Comparison of ENCODE assay signal across 9 cellular contexts in the genomic region with DNA sequence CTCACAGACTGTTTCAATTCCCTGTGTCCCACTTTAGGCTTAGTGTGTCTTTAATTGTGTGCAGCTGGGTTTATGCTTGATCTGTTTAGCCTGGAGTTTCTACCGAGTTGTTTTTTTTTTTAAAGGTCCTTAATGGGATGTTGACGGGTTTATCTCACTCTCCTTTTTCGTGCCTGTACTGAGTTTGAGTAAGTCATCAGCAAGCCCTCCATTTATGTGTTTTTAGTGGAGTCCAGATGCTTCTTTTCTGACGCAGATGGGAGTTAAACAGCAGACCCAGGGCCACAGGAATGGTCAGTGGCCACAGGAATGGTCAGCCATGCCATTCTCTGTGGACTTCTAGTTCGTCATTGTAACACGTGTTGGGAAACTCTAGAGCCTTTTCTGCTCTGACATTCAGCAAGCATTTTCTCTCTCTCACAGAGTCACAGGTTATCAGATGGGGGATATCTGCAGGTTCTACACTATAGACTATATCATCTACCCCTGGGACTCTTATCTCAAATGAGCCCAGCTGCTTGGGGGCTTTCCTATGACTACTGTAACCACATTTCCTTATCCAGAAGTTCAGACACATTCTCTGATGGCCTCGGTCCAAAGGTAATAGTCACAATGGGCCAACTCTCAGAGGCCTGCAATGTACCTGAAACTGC.
A peak's percentile ranks its signal among the peaks of the same experiment; 100 is the strongest.
DNase-seq lines count a peak whose midpoint lies in the region; ATAC-seq, FAIRE-seq and TF ChIP-seq lines count a peak whose summit lies in the region.
"Had no signal": no experiment of that assay in that cellular context is flagged by ENCODE, and none has a peak within 500 bp of the region (broad histone marks: within the 10 kb centered on the region; RNA-seq: fewer than 3 reads in every experiment).

No MANE protein-coding gene starts in this region.

- H3K9me3 ChIP-seq in AG04450 (ENCODE audit: control insufficient read depth, insufficient read depth, low read length) (no peaks in the 10 kb centered on the region), left lung (peaks cover 0 to 6% of the 10 kb centered on the region in 2 donors)

- TF ChIP-seq CTCF in AG04450 (IDR thresholded peaks at IDR 0.05; ENCODE audit: low read depth, low read length) (no peak), bronchial epithelial cell (IDR thresholded peaks at IDR 0.05; ENCODE audit: insufficient read depth, low read length, severe bottlenecking) (no peak), left lung (IDR thresholded peaks at IDR 0.05) (no peak)

- no peaks in the 10 kb centered on the region for H3K27me3 ChIP-seq in AG04450 (ENCODE audit: control insufficient read depth, insufficient read depth, low read length)
- no peaks in the 10 kb centered on the region for H3K27me3 ChIP-seq in bronchial epithelial cell (ENCODE audit: control insufficient read depth, insufficient read depth, low read length)
- no peaks in the 10 kb centered on the region for H3K27me3 ChIP-seq in left lung

- peaks cover 0 to 9% of the 10 kb centered on the region in 2 donors for H3K4me1 ChIP-seq in left lung

- intact Hi-C loops in left lung (cut with DNase I): no loop called here

- peak; percentile 53 for ATAC-seq in left lung
- no peak for ATAC-seq in HG03139 (IDR thresholded peaks at IDR 0.05; ENCODE audit: unreplicated experiment)
- ATAC-seq: activated CD4-positive, CD25-positive, alpha-beta regulatory T cell treated with anti-CD3 and anti-CD28 coated beads, Interleukin-2, amount 50 U/mL, for 24 hours had no signal

- H3K4me3 ChIP-seq in AG04450 (ENCODE audit: low read depth, low read length): no peak overlapping the region
- no peak overlapping the region for H3K4me3 ChIP-seq in bronchial epithelial cell (ENCODE audit: low read depth, low read length)
- no peak overlapping the region for H3K4me3 ChIP-seq in left lung

- peak overlapping the region; percentile 90 for H3K27ac ChIP-seq in AG04450 (ENCODE audit: low read depth, low read length)
- no peak overlapping the region for H3K27ac ChIP-seq in left lung

- H3K36me3 ChIP-seq in bronchial epithelial cell (ENCODE audit: control insufficient read depth, insufficient read depth, low read length) (no peaks in the 10 kb centered on the region), left lung (no peaks in the 10 kb centered on the region)

- FAIRE-seq in bronchial epithelial cell (lab: Jason Lieb, UNC): no peak

- POLR2A ChIA-PET in AG04450 (lab: Yijun Ruan, JAX): interaction anchor here (0.6 to 0.7 kb wide), 2 partner anchors 616 to 668 kb away, joined by 3 to 4 read pairs; no protein-coding TSS in a partner anchor

- CTCF ChIA-PET in AG04450 (lab: Charles Lee): no interaction called here

- DNase-seq in AG04450 (ENCODE audit: low read depth, low spot score): peak; percentile 97
- peak; percentile 76 for DNase-seq in HS-5 (ENCODE audit: low read depth)
- peak; percentile 59 for DNase-seq in bronchial epithelial cell (ENCODE audit: low read depth)
- no peak for DNase-seq in left lung
- no peak for DNase-seq in activated CD8-positive, alpha-beta memory T cell treated with anti-CD3 and anti-CD28 coated beads, Interleukin-2, amount 50 U/mL, for 48 hours
- DNase-seq in DMS53 (lab: John Stamatoyannopoulos, UW): no peak
- no peak for DNase-seq in NCI-H1417 treated with DMSO at 0.1 percent for 48 hours (lab: John Stamatoyannopoulos, UW)

Comparison
In these comparisons a context has a peak if more than half of its experiments do, and no peak if none do; other contexts are left out.
1. DNase-seq: peak in AG04450 (single experiment), HS-5 (single experiment) and bronchial epithelial cell (single experiment); none in left lung (0 of 2), activated CD8-positive, alpha-beta memory T cell treated with anti-CD3 and anti-CD28 coated beads, Interleukin-2, amount 50 U/mL, for 48 hours (single experiment), DMS53 (single experiment) and NCI-H1417 treated with DMSO at 0.1 percent for 48 hours (single experiment).